ENCODE assay signal across 10 cellular contexts in the genomic region with DNA sequence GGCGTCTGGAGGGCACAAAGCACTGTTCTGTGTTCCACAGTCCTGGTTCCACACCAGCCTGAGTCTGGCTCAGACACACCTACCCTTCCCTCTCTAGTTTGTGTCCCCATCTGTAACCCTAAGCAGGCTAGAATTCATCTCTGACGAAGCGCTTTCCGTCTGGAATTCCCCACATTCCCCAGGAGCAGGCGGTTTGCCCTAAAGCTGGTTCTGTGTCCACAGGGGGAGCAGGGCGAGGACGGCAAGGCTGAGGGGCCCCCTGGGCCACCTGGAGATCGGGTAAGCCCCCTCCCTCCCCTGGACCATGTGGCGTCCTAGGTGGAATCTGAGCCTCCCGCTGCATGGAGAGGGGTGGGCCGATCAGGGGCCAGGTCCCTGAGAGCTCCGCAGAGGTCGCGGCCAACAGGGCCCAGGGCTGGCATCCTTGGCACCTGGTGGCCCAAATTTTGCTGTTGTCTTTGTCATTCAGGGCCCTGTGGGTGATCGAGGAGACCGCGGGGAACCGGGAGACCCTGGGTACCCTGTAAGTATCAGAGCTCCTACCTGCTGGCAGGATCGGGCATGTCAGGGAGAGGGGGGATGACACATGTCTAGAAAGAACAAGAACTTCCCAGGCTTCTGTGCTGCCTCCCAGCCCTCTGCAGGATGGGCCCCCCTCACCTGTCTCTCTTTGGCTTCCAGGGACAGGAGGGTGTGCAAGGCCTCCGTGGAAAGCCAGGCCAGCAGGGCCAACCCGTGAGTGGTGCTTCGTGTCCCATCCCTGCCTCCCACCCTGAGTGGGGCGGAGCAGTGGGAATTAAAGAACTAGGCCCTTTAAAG.
DNase-seq lines count a peak whose midpoint lies in the region; ATAC-seq lines count a peak whose summit lies in the region.
"Had no signal": no experiment of that assay in that cellular context is flagged by ENCODE, and none has a peak within 500 bp of the region (broad histone marks: within the 10 kb centered on the region; RNA-seq: fewer than 3 reads in every experiment).

No MANE protein-coding gene starts in this region.

- H3K27me3 ChIP-seq in adipocyte (replicated peaks; ENCODE audit: control insufficient read depth, insufficient read depth, low read length) = no peaks in the 10 kb centered on the region

- DNase-seq in NCI-H82 (lab: John Stamatoyannopoulos, UW) (peak; percentile 60), NCI-H82 treated with DMSO at 0.1 percent for 48 hours (lab: John Stamatoyannopoulos, UW; ENCODE audit: unreplicated experiment) (no peak), adipocyte (ENCODE audit: low read depth) (peak; percentile 88), iris pigment epithelial cell (ENCODE audit: low read depth) (peak; percentile 79), DMS153 treated with DMSO at 0.1 percent for 48 hours (lab: John Stamatoyannopoulos, UW; ENCODE audit: unreplicated experiment) (no peak)
- DNase-seq: naive B cell, NCI-H2081 treated with DMSO at 0.1 percent for 48 hours had no signal

- peak; percentile 14 for ATAC-seq in stimulated activated memory B cell treated with anti-CD40 and anti-IgM and Interleukin-4, amounts not matched to agents 10 μg/mL and 1 μg/mL and 100 μg/mL, for 72 hours
- no peak for ATAC-seq in HG02852 (IDR thresholded peaks at IDR 0.05; ENCODE audit: unreplicated experiment)
- ATAC-seq in GM18909 (IDR thresholded peaks at IDR 0.05; ENCODE audit: poor library complexity, unreplicated experiment) = no peak

- no peak overlapping the region for H3K9ac ChIP-seq in adipocyte (ENCODE audit: low read length)

- no peaks in the 10 kb centered on the region for H3K9me3 Mint-ChIP-seq in stimulated activated memory B cell treated with anti-CD40 and anti-IgM and Interleukin-4, amounts not matched to agents 10 μg/mL and 1 μg/mL and 100 μg/mL, for 72 hours

- H3K4me1 ChIP-seq in adipocyte (ENCODE audit: control insufficient read depth, insufficient read depth, low read length) = peaks cover 22% of the 10 kb centered on the region

- peaks cover 28% of the 10 kb centered on the region for H3K27me3 Mint-ChIP-seq in stimulated activated memory B cell treated with anti-CD40 and anti-IgM and Interleukin-4, amounts not matched to agents 10 μg/mL and 1 μg/mL and 100 μg/mL, for 72 hours

- H3K4me3 Mint-ChIP-seq in stimulated activated memory B cell treated with anti-CD40 and anti-IgM and Interleukin-4, amounts not matched to agents 10 μg/mL and 1 μg/mL and 100 μg/mL, for 72 hours = no peak overlapping the region
- H3K4me3 Mint-ChIP-seq: naive B cell had no signal

- no peaks in the 10 kb centered on the region for H3K9me3 ChIP-seq in adipocyte (ENCODE audit: control insufficient read depth, low read length)

- no peak overlapping the region for H3K4me3 ChIP-seq in adipocyte (ENCODE audit: low read length)

- H3K36me3 ChIP-seq in adipocyte (ENCODE audit: control insufficient read depth, insufficient read depth, low read length, severe bottlenecking) = peaks cover 39% of the 10 kb centered on the region

- no peak overlapping the region for H3K27ac Mint-ChIP-seq in stimulated activated memory B cell treated with anti-CD40 and anti-IgM and Interleukin-4, amounts not matched to agents 10 μg/mL and 1 μg/mL and 100 μg/mL, for 72 hours

- H3K36me3 Mint-ChIP-seq in stimulated activated memory B cell treated with anti-CD40 and anti-IgM and Interleukin-4, amounts not matched to agents 10 μg/mL and 1 μg/mL and 100 μg/mL, for 72 hours = no peaks in the 10 kb centered on the region
- H3K36me3 Mint-ChIP-seq: naive B cell had no signal

- peaks cover 7% of the 10 kb centered on the region for H3K4me1 Mint-ChIP-seq in stimulated activated memory B cell treated with anti-CD40 and anti-IgM and Interleukin-4, amounts not matched to agents 10 μg/mL and 1 μg/mL and 100 μg/mL, for 72 hours

Comparison
In these comparisons a context has a peak if more than half of its experiments do, and no peak if none do; other contexts are left out.
1. DNase-seq: peak in NCI-H82 (single experiment), adipocyte (single experiment) and iris pigment epithelial cell (single experiment); none in NCI-H82 treated with DMSO at 0.1 percent for 48 hours (single experiment) and DMS153 treated with DMSO at 0.1 percent for 48 hours (single experiment).